In the genomic region with DNA sequence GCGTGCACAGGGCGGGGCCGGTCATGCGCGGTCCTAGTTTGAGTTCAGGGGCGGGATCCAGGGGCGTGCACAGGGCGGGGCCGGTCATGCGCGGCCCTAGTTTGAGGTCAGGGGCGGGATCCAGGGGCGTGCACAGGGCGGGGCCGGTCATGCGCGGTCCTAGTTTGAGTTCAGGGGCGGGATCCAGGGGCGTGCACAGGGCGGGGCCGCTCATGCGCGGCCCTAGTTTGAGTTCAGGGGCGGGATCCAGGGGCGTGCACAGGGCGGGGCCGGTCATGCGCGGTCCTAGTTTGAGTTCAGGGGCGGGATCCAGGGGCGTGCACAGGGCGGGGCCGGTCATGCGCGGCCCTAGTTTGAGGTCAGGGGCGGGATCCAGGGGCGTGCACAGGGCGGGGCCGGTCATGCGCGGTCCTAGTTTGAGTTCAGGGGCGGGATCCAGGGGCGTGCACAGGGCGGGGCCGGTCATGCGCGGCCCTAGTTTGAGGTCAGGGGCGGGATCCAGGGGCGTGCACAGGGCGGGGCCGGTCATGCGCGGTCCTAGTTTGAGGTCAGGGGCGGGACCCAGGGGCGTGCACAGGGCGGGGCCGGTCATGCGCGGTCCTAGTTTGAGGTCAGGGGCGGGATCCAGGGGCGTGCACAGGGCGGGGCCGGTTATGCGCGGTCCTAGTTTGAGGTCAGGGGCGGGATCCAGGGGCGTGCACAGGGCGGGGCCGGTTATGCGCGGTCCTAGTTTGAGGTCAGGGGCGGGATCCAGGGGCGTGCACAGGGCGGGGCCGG, we compare ENCODE assay signal across 11 cellular contexts. TPM values are rescaled to one million over a fixed set of nuclear protein-coding genes. Genes with fewer than 3 reads are reported as not detected.
DNase-seq lines count a peak whose midpoint lies in the region; ATAC-seq and TF ChIP-seq lines count a peak whose summit lies in the region.
"Not testable (repeated sequence)": the region's sequence is repeated elsewhere in the genome, so short reads cannot be mapped to it uniquely, and the experiment has no call there.
"Had no signal": no experiment of that assay in that cellular context is flagged by ENCODE, and none has a peak within 500 bp of the region (broad histone marks: within the 10 kb centered on the region; RNA-seq: fewer than 3 reads in every experiment).

No MANE protein-coding gene starts in this region.

- not testable (repeated sequence) for H3K9me3 ChIP-seq in CD4-positive, CD25-positive, alpha-beta regulatory T cell (ENCODE audit: control insufficient read depth in 2 of 2, low read length in 2 of 2)

- H3K36me3 Mint-ChIP-seq in CD4-positive, CD25-positive, alpha-beta regulatory T cell; activated CD8-positive, alpha-beta memory T cell treated with anti-CD3 and anti-CD28 coated beads, Interleukin-2, amount 10 ng/mL, durations not matched to agents 7 days and 5 days; activated naive CD4-positive, alpha-beta T cell treated with anti-CD3 and anti-CD28 coated beads, Interleukin-2, amount 50 U/mL, for 24 hours; mesothelial cell of epicardium: not testable (repeated sequence)
- peaks cover 36% of the 10 kb centered on the region for H3K36me3 Mint-ChIP-seq in effector memory CD8-positive, alpha-beta T cell (ENCODE audit: insufficient read depth)

- not testable (repeated sequence) for TF ChIP-seq CTCF in mesothelial cell of epicardium (IDR thresholded peaks at IDR 0.05; ENCODE audit: unreplicated experiment)

- peak overlapping the region; percentile 83 to 92 (median 88) for H3K4me3 Mint-ChIP-seq in CD4-positive, CD25-positive, alpha-beta regulatory T cell
- not testable (repeated sequence) for H3K4me3 Mint-ChIP-seq in activated CD8-positive, alpha-beta memory T cell treated with anti-CD3 and anti-CD28 coated beads, Interleukin-2, amount 10 ng/mL, durations not matched to agents 7 days and 5 days
- H3K4me3 Mint-ChIP-seq in activated naive CD4-positive, alpha-beta T cell treated with anti-CD3 and anti-CD28 coated beads, Interleukin-2, amount 50 U/mL, for 24 hours: peak overlapping the region; percentile 76
- H3K4me3 Mint-ChIP-seq in effector memory CD8-positive, alpha-beta T cell: peak overlapping the region; percentile 77 to 84
- H3K4me3 Mint-ChIP-seq in mesothelial cell of epicardium: peak overlapping the region; percentile 72

- H3K9me3 Mint-ChIP-seq in CD4-positive, CD25-positive, alpha-beta regulatory T cell; activated CD8-positive, alpha-beta memory T cell treated with anti-CD3 and anti-CD28 coated beads, Interleukin-2, amount 10 ng/mL, durations not matched to agents 7 days and 5 days (ENCODE audit: low read depth); activated naive CD4-positive, alpha-beta T cell treated with anti-CD3 and anti-CD28 coated beads, Interleukin-2, amount 50 U/mL, for 24 hours; effector memory CD8-positive, alpha-beta T cell; mesothelial cell of epicardium: not testable (repeated sequence)

- peak in 2 of 3 donors; percentile 56 to 67 for DNase-seq in CD4-positive, CD25-positive, alpha-beta regulatory T cell
- DNase-seq in T-helper 2 cell (peak in 4 of 5 experiments; percentile 50 to 68 (median 56)), mesothelial cell of epicardium (ENCODE audit: low spot score in 2 of 2, unreplicated experiment in 2 of 2) (peak in 1 of 2 experiments; percentile 22)
- peak; percentile 77 for DNase-seq in activated CD8-positive, alpha-beta memory T cell treated with anti-CD3 and anti-CD28 coated beads, Interleukin-2, amount 10 ng/mL, durations not matched to agents 7 days and 5 days
- DNase-seq in effector memory CD8-positive, alpha-beta T cell: peak; percentile 46 to 51 (median 51)
- peak; percentile 32 to 38 for DNase-seq in stimulated activated CD4-positive, alpha-beta T cell treated with anti-CD3 and anti-CD28 coated beads, Interleukin-12 subunit alpha, Interleukin-12 subunit beta, amount 100 ng/mL, for 24 hours (ENCODE audit: low read depth in 2 of 2)
- DNase-seq in stimulated activated CD8-positive, alpha-beta memory T cell treated with anti-CD3 and anti-CD28 coated beads, Interleukin-4, amount 100 ng/mL, for 48 hours: peak; percentile 69

- H3K36me3 ChIP-seq in CD4-positive, CD25-positive, alpha-beta regulatory T cell (ENCODE audit: control insufficient read depth, insufficient read depth, low read length): not testable (repeated sequence)

- CTCF ChIA-PET in activated CD8-positive, alpha-beta memory T cell treated with anti-CD3 and anti-CD28 coated beads, Interleukin-2, amount 10 ng/mL, durations not matched to agents 7 days and 5 days (lab: Charles Lee): interaction anchor here (1.0 kb wide), 1 partner anchor 54 kb away, joined by 3 read pairs; no protein-coding TSS in a partner anchor

- peak overlapping the region; percentile 85 to 94 (median 91) for H3K27ac Mint-ChIP-seq in CD4-positive, CD25-positive, alpha-beta regulatory T cell
- peak overlapping the region; percentile 86 for H3K27ac Mint-ChIP-seq in activated CD8-positive, alpha-beta memory T cell treated with anti-CD3 and anti-CD28 coated beads, Interleukin-2, amount 10 ng/mL, durations not matched to agents 7 days and 5 days
- peak overlapping the region; percentile 89 for H3K27ac Mint-ChIP-seq in activated naive CD4-positive, alpha-beta T cell treated with anti-CD3 and anti-CD28 coated beads, Interleukin-2, amount 50 U/mL, for 24 hours
- H3K27ac Mint-ChIP-seq in effector memory CD8-positive, alpha-beta T cell: peak overlapping the region; percentile 88 to 97
- H3K27ac Mint-ChIP-seq in mesothelial cell of epicardium: not testable (repeated sequence)

- H3K27me3 ChIP-seq in CD4-positive, CD25-positive, alpha-beta regulatory T cell (ENCODE audit: control insufficient read depth, insufficient read depth, low read length): not testable (repeated sequence)

- H3K4me1 ChIP-seq in CD4-positive, CD25-positive, alpha-beta regulatory T cell (ENCODE audit: control insufficient read depth, insufficient read depth, low read length, poor library complexity, severe bottlenecking): peaks cover 11% of the 10 kb centered on the region

- H3K27ac ChIP-seq in CD4-positive, CD25-positive, alpha-beta regulatory T cell (ENCODE audit: insufficient read depth, low read length, poor library complexity, severe bottlenecking): peak overlapping the region; percentile 68

- H3K4me3 ChIP-seq in CD4-positive, CD25-positive, alpha-beta regulatory T cell (ENCODE audit: low read depth, low read length): not testable (repeated sequence)

- ATAC-seq in CD4-positive, CD25-positive, alpha-beta regulatory T cell (ENCODE audit: low read depth in 2 of 2); activated CD8-positive, alpha-beta memory T cell treated with anti-CD3 and anti-CD28 coated beads, Interleukin-2, amount 10 ng/mL, durations not matched to agents 7 days and 5 days; effector memory CD8-positive, alpha-beta T cell (replicated peaks): not testable (repeated sequence)

- peaks cover 0 to 11% (median 0%) of the 10 kb centered on the region in 4 donors for H3K4me1 Mint-ChIP-seq in CD4-positive, CD25-positive, alpha-beta regulatory T cell
- H3K4me1 Mint-ChIP-seq in activated CD8-positive, alpha-beta memory T cell treated with anti-CD3 and anti-CD28 coated beads, Interleukin-2, amount 10 ng/mL, durations not matched to agents 7 days and 5 days; effector memory CD8-positive, alpha-beta T cell (ENCODE audit: low read depth in 2 of 2); mesothelial cell of epicardium: not testable (repeated sequence)
- peaks cover 13% of the 10 kb centered on the region for H3K4me1 Mint-ChIP-seq in activated naive CD4-positive, alpha-beta T cell treated with anti-CD3 and anti-CD28 coated beads, Interleukin-2, amount 50 U/mL, for 24 hours

- peaks cover 13% of the 10 kb centered on the region for H3K27me3 Mint-ChIP-seq in CD4-positive, CD25-positive, alpha-beta regulatory T cell
- H3K27me3 Mint-ChIP-seq in activated CD8-positive, alpha-beta memory T cell treated with anti-CD3 and anti-CD28 coated beads, Interleukin-2, amount 10 ng/mL, durations not matched to agents 7 days and 5 days; activated naive CD4-positive, alpha-beta T cell treated with anti-CD3 and anti-CD28 coated beads, Interleukin-2, amount 50 U/mL, for 24 hours: not testable (repeated sequence)
- H3K27me3 Mint-ChIP-seq in effector memory CD8-positive, alpha-beta T cell: peaks cover 14 to 23% of the 10 kb centered on the region in 2 donors
- peaks cover 11% of the 10 kb centered on the region for H3K27me3 Mint-ChIP-seq in mesothelial cell of epicardium (ENCODE audit: low read depth)

RNA-seq across cellular contexts. Expression of a gene that starts 33.5 kb away (rescaled TPM):
- 1.3 TPM for total RNA-seq in CD4-positive, CD25-positive, alpha-beta regulatory T cell
- polyA plus RNA-seq in CD4-positive, CD25-positive, alpha-beta regulatory T cell: under 1 TPM in 3 of 4 donors, not detected in 1; 0.02 to 0.11 (median 0.10) TPM
- 1 to 10 TPM in 1 of 2 experiments, under 1 TPM in 1; 0.87 to 1.3 TPM for total RNA-seq in activated CD8-positive, alpha-beta memory T cell treated with anti-CD3 and anti-CD28 coated beads, Interleukin-2, amount 10 ng/mL, durations not matched to agents 7 days and 5 days
- 1.1 to 1.7 TPM (median 1.6 TPM) in 3 replicates for total RNA-seq in mesothelial cell of epicardium

RNA-seq across cellular contexts. Expression of a gene that starts 58.5 kb away (rescaled TPM):
- not detected for total RNA-seq in CD4-positive, CD25-positive, alpha-beta regulatory T cell
- not detected for polyA plus RNA-seq in CD4-positive, CD25-positive, alpha-beta regulatory T cell
- not detected for total RNA-seq in activated CD8-positive, alpha-beta memory T cell treated with anti-CD3 and anti-CD28 coated beads, Interleukin-2, amount 10 ng/mL, durations not matched to agents 7 days and 5 days
- total RNA-seq in mesothelial cell of epicardium: 0.20 to 0.41 TPM (median 0.34 TPM) in 3 replicates
- total RNA-seq: LHCN-M2, mesenteric fat pad had no signal
- polyA plus RNA-seq: esophagus had no signal
